In genomic region chr18:4438938-4439337, GRCh38 we compare ENCODE assay signal across 21 cellular contexts. TPM values are rescaled to one million over a fixed set of nuclear protein-coding genes. Genes with fewer than 3 reads are reported as not detected.
DNase-seq lines count a peak whose midpoint lies in the region; ATAC-seq and TF ChIP-seq lines count a peak whose summit lies in the region.
"Had no signal": no experiment of that assay in that cellular context is flagged by ENCODE, and none has a peak within 500 bp of the region (broad histone marks: within the 10 kb centered on the region; RNA-seq: fewer than 3 reads in every experiment).

No MANE protein-coding gene starts in this region.

- H3K4me3 Mint-ChIP-seq in GM23338 (no peak overlapping the region), WTC11 (no peak overlapping the region), endodermal cell (no peak overlapping the region)
- H3K4me3 Mint-ChIP-seq: B cell; CD4-positive, alpha-beta T cell; CD8-positive, alpha-beta T cell had no signal

- no peak overlapping the region for H3K27ac Mint-ChIP-seq in GM23338
- H3K27ac Mint-ChIP-seq in WTC11 = no peak overlapping the region
- H3K27ac Mint-ChIP-seq in endodermal cell = no peak overlapping the region
- H3K27ac Mint-ChIP-seq: B cell; CD4-positive, alpha-beta T cell; CD8-positive, alpha-beta T cell had no signal

- H3K4me3 ChIP-seq in GM23338 (no peak overlapping the region), endodermal cell (ENCODE audit: low read length) (no peak overlapping the region)
- H3K4me3 ChIP-seq: A549; BLaER1 treated with 17β-estradiol and CSF1 and Interleukin-3, amounts not matched to agents 10 nM and 100 nM had no signal

- H3K4me1 Mint-ChIP-seq in GM23338 (peaks cover 28% of the 10 kb centered on the region), WTC11 (peaks cover 25% of the 10 kb centered on the region), endodermal cell (no peaks in the 10 kb centered on the region)
- H3K4me1 Mint-ChIP-seq: B cell had no signal

- intact Hi-C loops in Right ventricle myocardium inferior (cut with DNase I) = no loop called here

- H3K4me1 ChIP-seq in GM23338 (ENCODE audit: insufficient read depth) (peaks cover 29% of the 10 kb centered on the region), endodermal cell (ENCODE audit: control insufficient read depth, insufficient read depth, low read length) (peaks cover 7% of the 10 kb centered on the region)
- H3K4me1 ChIP-seq: A549 had no signal

- 80 to 87% methylated on average over 4 to 5 of the region's 5 CpGs for WGBS in endodermal cell (ENCODE audit: insufficient coverage in 1 of 2, insufficient read length in 1 of 2), 2 experiments

- TF ChIP-seq CTCF in GM23338 (conservative IDR thresholded peaks at IDR 0.05; ENCODE audit: low read depth in 2 of 2) = no peak
- no peak for TF ChIP-seq CTCF in WTC11 (IDR thresholded peaks at IDR 0.05)
- no peak for TF ChIP-seq CTCF in endodermal cell (conservative IDR thresholded peaks at IDR 0.05)
- no peak for TF ChIP-seq CTCF in GM20000 (IDR thresholded peaks at IDR 0.05; ENCODE audit: extremely low read depth, missing control alignments)

- peak; percentile 79 for ATAC-seq in GM23338
- no peak for ATAC-seq in WTC11
- ATAC-seq in Right ventricle myocardium inferior = no peak
- ATAC-seq: A549; CD8-positive, alpha-beta T cell had no signal

- H3K36me3 ChIP-seq in GM23338 (ENCODE audit: insufficient read depth) (no peaks in the 10 kb centered on the region), endodermal cell (ENCODE audit: control insufficient read depth, insufficient read depth, low read length) (peaks cover 8% of the 10 kb centered on the region)
- H3K36me3 ChIP-seq: BLaER1 treated with 17β-estradiol and CSF1 and Interleukin-3, amounts not matched to agents 10 nM and 100 nM had no signal

- no peaks in the 10 kb centered on the region for H3K9me3 ChIP-seq in endodermal cell (ENCODE audit: control insufficient read depth, low read length)
- H3K9me3 ChIP-seq: A549; BLaER1 treated with 17β-estradiol and CSF1 and Interleukin-3, amounts not matched to agents 10 nM and 100 nM; Caco-2 had no signal

- H3K9me2 ChIP-seq in GM23338 (ENCODE audit: insufficient read depth) = no peaks in the 10 kb centered on the region

- H3K27me3 ChIP-seq in GM23338 (ENCODE audit: insufficient read depth) (no peaks in the 10 kb centered on the region), endodermal cell (ENCODE audit: control insufficient read depth, insufficient read depth, low read length, poor library complexity, severe bottlenecking) (no peaks in the 10 kb centered on the region)
- H3K27me3 ChIP-seq: BLaER1 treated with 17β-estradiol and CSF1 and Interleukin-3, amounts not matched to agents 10 nM and 100 nM had no signal

- H3F3A ChIP-seq in GM23338 (replicated peaks; ENCODE audit: low read depth) = no peaks in the 10 kb centered on the region

- no peak overlapping the region for H3K27ac ChIP-seq in GM23338 (ENCODE audit: low read depth)
- H3K27ac ChIP-seq in endodermal cell (ENCODE audit: low read depth, low read length) = no peak overlapping the region
- H3K27ac ChIP-seq: 22Rv1; A549; BLaER1 treated with 17β-estradiol and CSF1 and Interleukin-3, amounts not matched to agents 10 nM and 100 nM; C4-2B had no signal

- H3K27me3 Mint-ChIP-seq in GM23338 (ENCODE audit: insufficient read depth, low read depth, poor library complexity) = peaks cover 3% of the 10 kb centered on the region
- H3K27me3 Mint-ChIP-seq in WTC11 (ENCODE audit: low read depth) = no peaks in the 10 kb centered on the region
- no peaks in the 10 kb centered on the region for H3K27me3 Mint-ChIP-seq in endodermal cell (ENCODE audit: insufficient read depth)
- H3K27me3 Mint-ChIP-seq: B cell; CD4-positive, alpha-beta T cell had no signal

- no peak overlapping the region for H3K4me2 ChIP-seq in GM23338
- H3K4me2 ChIP-seq: A549; BLaER1 treated with 17β-estradiol and CSF1 and Interleukin-3, amounts not matched to agents 10 nM and 100 nM had no signal

- POLR2A ChIA-PET in WTC11 (lab: Charles Lee) = no interaction called here

- peak; percentile 13 for DNase-seq in GM23338 (ENCODE audit: low spot score)
- no peak for DNase-seq in WTC11 (ENCODE audit: low spot score)
- peak; percentile 63 for DNase-seq in endodermal cell
- DNase-seq in iPS-NIHi7 (ENCODE audit: extremely low spot score) = peak; percentile 22
- DNase-seq in T-helper 9 cell = no peak
- DNase-seq in GM20000 (ENCODE audit: low spot score) = no peak
- DNase-seq in Right ventricle myocardium inferior (ENCODE audit: missing footprints) = no peak
- DNase-seq in NCI-H1436 treated with DMSO at 0.1 percent for 48 hours (lab: John Stamatoyannopoulos, UW) = no peak
- DNase-seq: AML-193; Caco-2; Calu3; CD4-positive, alpha-beta T cell; CD8-positive, alpha-beta T cell; DMS79 treated with DMSO at 0.1 percent for 48 hours; GF-D8 had no signal

- H3K79me2 ChIP-seq in GM23338 (replicated peaks; ENCODE audit: insufficient read depth) = peaks cover 59% of the 10 kb centered on the region

- H3K36me3 Mint-ChIP-seq in GM23338 (ENCODE audit: low read depth) (no peaks in the 10 kb centered on the region), WTC11 (peaks cover 2% of the 10 kb centered on the region; the same call in 1 of the 2 replicates), endodermal cell (ENCODE audit: low read depth) (no peaks in the 10 kb centered on the region)
- H3K36me3 Mint-ChIP-seq: CD8-positive, alpha-beta T cell had no signal

- CTCF ChIA-PET in WTC11 (lab: Charles Lee) = no interaction called here

- H3K9ac ChIP-seq in endodermal cell (ENCODE audit: extremely low read depth, low read length, poor library complexity, severe bottlenecking) = no peak overlapping the region
- H3K9ac ChIP-seq: BLaER1 treated with 17β-estradiol and CSF1 and Interleukin-3, amounts not matched to agents 10 nM and 100 nM had no signal

- H2AFZ ChIP-seq in GM23338 = no peak overlapping the region

- no peaks in the 10 kb centered on the region for H3K9me3 Mint-ChIP-seq in GM23338
- no peaks in the 10 kb centered on the region for H3K9me3 Mint-ChIP-seq in WTC11
- no peaks in the 10 kb centered on the region for H3K9me3 Mint-ChIP-seq in endodermal cell

- H4K20me1 ChIP-seq in GM23338 (replicated peaks; ENCODE audit: insufficient read depth) = peaks cover 3% of the 10 kb centered on the region; the same call in 1 of the 2 replicates
- H4K20me1 ChIP-seq: BLaER1 treated with 17β-estradiol and CSF1 and Interleukin-3, amounts not matched to agents 10 nM and 100 nM had no signal

TF ChIP-seq in GM23338, 12 proteins besides CTCF, POLR2A, EP300 and RAD21 (continues in another document):
- TF ChIP-seq STAT1 (IDR thresholded peaks at IDR 0.05; ENCODE audit: unreplicated experiment) = no peak

TF ChIP-seq in WTC11, 78 proteins besides CTCF, POLR2A, EP300 and RAD21 (continues in another document):
- TF ChIP-seq SOX15 (CRISPR knock-in tag; IDR thresholded peaks at IDR 0.05) = no peak
- TF ChIP-seq, protein P1, sequence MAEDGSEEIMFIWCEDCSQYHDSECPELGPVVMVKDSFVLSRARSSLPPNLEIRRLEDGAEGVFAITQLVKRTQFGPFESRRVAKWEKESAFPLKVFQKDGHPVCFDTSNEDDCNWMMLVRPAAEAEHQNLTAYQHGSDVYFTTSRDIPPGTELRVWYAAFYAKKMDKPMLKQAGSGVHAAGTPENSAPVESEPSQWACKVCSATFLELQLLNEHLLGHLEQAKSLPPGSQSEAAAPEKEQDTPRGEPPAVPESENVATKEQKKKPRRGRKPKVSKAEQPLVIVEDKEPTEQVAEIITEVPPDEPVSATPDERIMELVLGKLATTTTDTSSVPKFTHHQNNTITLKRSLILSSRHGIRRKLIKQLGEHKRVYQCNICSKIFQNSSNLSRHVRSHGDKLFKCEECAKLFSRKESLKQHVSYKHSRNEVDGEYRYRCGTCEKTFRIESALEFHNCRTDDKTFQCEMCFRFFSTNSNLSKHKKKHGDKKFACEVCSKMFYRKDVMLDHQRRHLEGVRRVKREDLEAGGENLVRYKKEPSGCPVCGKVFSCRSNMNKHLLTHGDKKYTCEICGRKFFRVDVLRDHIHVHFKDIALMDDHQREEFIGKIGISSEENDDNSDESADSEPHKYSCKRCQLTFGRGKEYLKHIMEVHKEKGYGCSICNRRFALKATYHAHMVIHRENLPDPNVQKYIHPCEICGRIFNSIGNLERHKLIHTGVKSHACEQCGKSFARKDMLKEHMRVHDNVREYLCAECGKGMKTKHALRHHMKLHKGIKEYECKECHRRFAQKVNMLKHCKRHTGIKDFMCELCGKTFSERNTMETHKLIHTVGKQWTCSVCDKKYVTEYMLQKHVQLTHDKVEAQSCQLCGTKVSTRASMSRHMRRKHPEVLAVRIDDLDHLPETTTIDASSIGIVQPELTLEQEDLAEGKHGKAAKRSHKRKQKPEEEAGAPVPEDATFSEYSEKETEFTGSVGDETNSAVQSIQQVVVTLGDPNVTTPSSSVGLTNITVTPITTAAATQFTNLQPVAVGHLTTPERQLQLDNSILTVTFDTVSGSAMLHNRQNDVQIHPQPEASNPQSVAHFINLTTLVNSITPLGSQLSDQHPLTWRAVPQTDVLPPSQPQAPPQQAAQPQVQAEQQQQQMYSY (CRISPR knock-in tag; IDR thresholded peaks at IDR 0.05) = no peak

RNA-seq across cellular contexts. Expression of gene DLGAP1, which starts 16.2 kb away (rescaled TPM):
- 48.5 and 59.5 TPM in 2 replicates for total RNA-seq in GM23338 (2014; rRNA removed; shearing (Covaris generic))
- polyA plus RNA-seq in GM23338 (2016; fragmentation: Nextera tagmentation; extraction: Ambion mirVana) = 13.6 and 17.0 TPM in 2 replicates
- total RNA-seq in WTC11 (2021) (22.0 to 24.0 TPM (median 23.0 TPM) in 3 replicates), endodermal cell (10 to 100 TPM; 11.5 to 21.5 TPM), Right ventricle myocardium inferior (not detected)
- polyA plus RNA-seq in endodermal cell (2013, experiment 1 of 2) = 8.7 TPM
- polyA plus RNA-seq in endodermal cell (2013, experiment 2 of 2) = 10.0 TPM
- total RNA-seq: A172; CD8-positive, alpha-beta T cell had no signal

Comparison
In these comparisons a context has a peak if more than half of its experiments do, and no peak if none do; other contexts are left out.
1. DNase-seq: peak in GM23338 (single experiment), endodermal cell (single experiment) and iPS-NIHi7 (single experiment); none in WTC11 (single experiment), T-helper 9 cell (single experiment), GM20000 (single experiment), Right ventricle myocardium inferior (single experiment) and NCI-H1436 treated with DMSO at 0.1 percent for 48 hours (single experiment).
2. RNA of gene DLGAP1, which starts 16.2 kb away (total RNA-seq): 48.5 to 59.5 TPM in GM23338, 22.0 to 24.0 TPM in WTC11 and 11.5 to 21.5 TPM in endodermal cell; not detected in Right ventricle myocardium inferior (single experiment); every median in the first group is over 10 times any median in the second.